In the genomic region with DNA sequence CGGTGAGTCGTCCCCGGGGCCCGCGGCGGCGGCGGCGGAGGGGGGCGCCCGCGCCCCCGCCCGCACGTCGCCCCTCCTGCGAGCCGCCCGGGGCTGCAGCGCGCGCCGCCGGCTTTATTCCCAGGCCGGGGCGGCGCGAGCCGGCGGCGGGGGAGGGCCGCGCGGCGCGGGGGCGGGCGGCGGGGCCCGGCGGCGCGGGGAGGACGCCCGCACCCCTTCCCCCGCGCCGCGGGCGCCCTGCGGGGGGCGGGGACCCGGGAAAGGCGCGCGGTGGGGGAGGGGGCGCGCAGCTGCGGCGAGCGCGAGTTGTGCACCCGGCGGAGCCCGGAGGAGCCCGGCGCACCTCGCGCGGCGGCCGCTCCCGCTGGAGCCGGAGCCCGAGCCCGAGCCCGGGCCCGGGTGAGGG, we compare ENCODE assay signal across 9 cellular contexts. TPM values are rescaled to one million over a fixed set of nuclear protein-coding genes. Genes with fewer than 3 reads are reported as not detected.
DNase-seq lines count a peak whose midpoint lies in the region; ATAC-seq, FAIRE-seq and TF ChIP-seq lines count a peak whose summit lies in the region.
"Had no signal": no experiment of that assay in that cellular context is flagged by ENCODE, and none has a peak within 500 bp of the region (broad histone marks: within the 10 kb centered on the region; RNA-seq: fewer than 3 reads in every experiment).

No MANE protein-coding gene starts in this region.

- H3K27ac ChIP-seq in RWPE2 (ENCODE audit: poor library complexity, severe bottlenecking): peak overlapping the region; percentile 95
- H3K27ac ChIP-seq in endodermal cell (ENCODE audit: low read depth, low read length): no peak overlapping the region

- H3K27me3 ChIP-seq in RWPE2 (ENCODE audit: insufficient read depth, poor library complexity, severe bottlenecking) (no peaks in the 10 kb centered on the region), endodermal cell (ENCODE audit: control insufficient read depth, insufficient read depth, low read length, poor library complexity, severe bottlenecking) (no peaks in the 10 kb centered on the region)

- H3K4me3 ChIP-seq in RWPE2 (ENCODE audit: severe bottlenecking) (peak overlapping the region; percentile 98), endodermal cell (ENCODE audit: low read length) (peak overlapping the region; percentile 95)

- 0% methylated on average over 16 to 78 of the region's 78 CpGs for WGBS in endodermal cell (ENCODE audit: insufficient coverage in 1 of 2, insufficient read length in 1 of 2), 2 experiments

- ATAC-seq in HG02610 (IDR thresholded peaks at IDR 0.05; ENCODE audit: unreplicated experiment) (peak; percentile 3), RWPE2 (ENCODE audit: low read depth) (no peak), HG02884 (IDR thresholded peaks at IDR 0.05; ENCODE audit: unreplicated experiment) (no peak)
- ATAC-seq in natural killer cell treated with Interleukin-12 subunit alpha and Interleukin-12 subunit beta and Interleukin-15 and Interleukin-18, amount 100 ng/mL, for 72 hours: peak; percentile 31 to 34

- H3K36me3 ChIP-seq in RWPE2 (ENCODE audit: low read depth): peaks cover 37% of the 10 kb centered on the region
- H3K36me3 ChIP-seq in endodermal cell (ENCODE audit: control insufficient read depth, insufficient read depth, low read length): peaks cover 37% of the 10 kb centered on the region

- H3K9me3 ChIP-seq in RWPE2 (ENCODE audit: severe bottlenecking) (no peaks in the 10 kb centered on the region), endodermal cell (ENCODE audit: control insufficient read depth, low read length) (no peaks in the 10 kb centered on the region)

- no peak overlapping the region for H3K27ac Mint-ChIP-seq in endodermal cell
- H3K27ac Mint-ChIP-seq in natural killer cell treated with Interleukin-12 subunit alpha and Interleukin-12 subunit beta and Interleukin-15 and Interleukin-18, amount 100 ng/mL, for 72 hours: no peak overlapping the region

- FAIRE-seq in RCC 7860 (lab: Jason Lieb, UNC): no peak
- FAIRE-seq: A204.1 had no signal

- H3K36me3 Mint-ChIP-seq in endodermal cell (ENCODE audit: low read depth): peaks cover 37% of the 10 kb centered on the region
- no peaks in the 10 kb centered on the region for H3K36me3 Mint-ChIP-seq in natural killer cell treated with Interleukin-12 subunit alpha and Interleukin-12 subunit beta and Interleukin-15 and Interleukin-18, amount 100 ng/mL, for 72 hours

- DNase-seq in DMS 273 (lab: John Stamatoyannopoulos, UW; ENCODE audit: unreplicated experiment) (peak; percentile 78), DMS 273 treated with DMSO at 0.1 percent for 48 hours (lab: John Stamatoyannopoulos, UW) (no peak), RWPE2 (ENCODE audit: low spot score) (no peak), endodermal cell (no peak), RCC 7860 (ENCODE audit: low spot score) (no peak)
- no peak for DNase-seq in natural killer cell treated with Interleukin-12 subunit alpha and Interleukin-12 subunit beta and Interleukin-15 and Interleukin-18, amount 100 ng/mL, for 72 hours (ENCODE audit: low spot score)

- peaks cover 38% of the 10 kb centered on the region for H3K4me1 Mint-ChIP-seq in endodermal cell
- H3K4me1 Mint-ChIP-seq in natural killer cell treated with Interleukin-12 subunit alpha and Interleukin-12 subunit beta and Interleukin-15 and Interleukin-18, amount 100 ng/mL, for 72 hours (ENCODE audit: low read depth in 2 of 2): peaks cover 13 to 17% of the 10 kb centered on the region in 2 donors

- peaks cover 37% of the 10 kb centered on the region for H3K4me1 ChIP-seq in RWPE2 (ENCODE audit: insufficient read depth, poor library complexity, severe bottlenecking)
- H3K4me1 ChIP-seq in endodermal cell (ENCODE audit: control insufficient read depth, insufficient read depth, low read length): peaks cover 18% of the 10 kb centered on the region

- peak overlapping the region; percentile 89 for H3K4me3 Mint-ChIP-seq in endodermal cell
- H3K4me3 Mint-ChIP-seq in natural killer cell treated with Interleukin-12 subunit alpha and Interleukin-12 subunit beta and Interleukin-15 and Interleukin-18, amount 100 ng/mL, for 72 hours: peak overlapping the region; percentile 89

- peak overlapping the region; percentile 83 for H3K9ac ChIP-seq in endodermal cell (ENCODE audit: extremely low read depth, low read length, poor library complexity, severe bottlenecking)

- H3K27me3 Mint-ChIP-seq in endodermal cell (ENCODE audit: insufficient read depth): no peaks in the 10 kb centered on the region
- H3K27me3 Mint-ChIP-seq in natural killer cell treated with Interleukin-12 subunit alpha and Interleukin-12 subunit beta and Interleukin-15 and Interleukin-18, amount 100 ng/mL, for 72 hours: no peaks in the 10 kb centered on the region

- no peak for TF ChIP-seq CTCF in RWPE2 (IDR thresholded peaks at IDR 0.05; ENCODE audit: poor library complexity, severe bottlenecking)
- no peak for TF ChIP-seq CTCF in endodermal cell (conservative IDR thresholded peaks at IDR 0.05)

- H3K9me3 Mint-ChIP-seq in endodermal cell: no peaks in the 10 kb centered on the region
- H3K9me3 Mint-ChIP-seq in natural killer cell treated with Interleukin-12 subunit alpha and Interleukin-12 subunit beta and Interleukin-15 and Interleukin-18, amount 100 ng/mL, for 72 hours: no peaks in the 10 kb centered on the region

RNA-seq across cellular contexts. Expression of a gene that starts 0.6 kb away (rescaled TPM):
- 1,000 to 10,000 TPM; 1,306 to 1,595 TPM for total RNA-seq in endodermal cell
- polyA plus RNA-seq in endodermal cell (2013, experiment 1 of 2): 1,230 TPM
- 1,159 TPM for polyA plus RNA-seq in endodermal cell (2013, experiment 2 of 2)
- total RNA-seq in natural killer cell treated with Interleukin-12 subunit alpha and Interleukin-12 subunit beta and Interleukin-15 and Interleukin-18, amount 100 ng/mL, for 72 hours: 100 to 1,000 TPM; 151 to 556 TPM

RNA-seq across cellular contexts. Expression of a gene that starts 11.5 kb away (rescaled TPM):
- total RNA-seq in endodermal cell: 1 to 10 TPM; 7.2 to 7.9 TPM
- 16.4 TPM for polyA plus RNA-seq in endodermal cell (2013, experiment 1 of 2)
- 14.3 TPM for polyA plus RNA-seq in endodermal cell (2013, experiment 2 of 2)
- 10 to 100 TPM; 15.9 to 20.9 TPM for total RNA-seq in natural killer cell treated with Interleukin-12 subunit alpha and Interleukin-12 subunit beta and Interleukin-15 and Interleukin-18, amount 100 ng/mL, for 72 hours

Comparison
In these comparisons a context has a peak if more than half of its experiments do, and no peak if none do; other contexts are left out.
1. ATAC-seq: peak in HG02610 (single experiment) and natural killer cell treated with Interleukin-12 subunit alpha and Interleukin-12 subunit beta and Interleukin-15 and Interleukin-18, amount 100 ng/mL, for 72 hours (2 of 2); none in RWPE2 (single experiment) and HG02884 (single experiment).